Comparison of ENCODE assay signal across 9 cellular contexts in genomic region chr3:193040836-193041672, GRCh38.
A peak's percentile ranks its signal among the peaks of the same experiment; 100 is the strongest.
DNase-seq lines count a peak whose midpoint lies in the region; ATAC-seq and TF ChIP-seq lines count a peak whose summit lies in the region.
"Had no signal": no experiment of that assay in that cellular context is flagged by ENCODE, and none has a peak within 500 bp of the region (broad histone marks: within the 10 kb centered on the region; RNA-seq: fewer than 3 reads in every experiment).

No MANE protein-coding gene starts in this region.

- intact Hi-C loops in CD4-positive, alpha-beta memory T cell (cut with micrococcal nuclease), result loop anchor here (1.0 to 5.0 kb wide), 2 partner anchors 124 to 229 kb away; partner anchors contain the start of gene MB21D2

- H2AFZ ChIP-seq in fibroblast of lung (ENCODE audit: low read length), result no peak overlapping the region

- no peaks in the 10 kb centered on the region for H3K4me1 ChIP-seq in CD4-positive, alpha-beta memory T cell (ENCODE audit: insufficient read depth, low read length)
- H3K4me1 ChIP-seq in fibroblast of lung (ENCODE audit: control insufficient read depth, extremely low read depth, insufficient read depth, low read length), result no peaks in the 10 kb centered on the region

- CTCF ChIA-PET in CD4-positive, alpha-beta memory T cell (lab: Charles Lee; ENCODE audit: partially characterized antibody), result interaction anchor here (0.6 to 3.8 kb wide), 36 partner anchors 9 to 575 kb away, joined by 3 to 112 read pairs (median 4); partner anchors contain the start of gene MB21D2

- peak; percentile 34 to 57 (median 51) for DNase-seq in CD4-positive, alpha-beta memory T cell
- DNase-seq in RKO (ENCODE audit: low spot score) (peak; percentile 40), fibroblast of lung (ENCODE audit: low read depth in 2 of 2) (peak; percentile 54 to 61), renal cortical epithelial cell (ENCODE audit: low read depth) (peak; percentile 64), occipital lobe (lab: John Stamatoyannopoulos, UW) (no peak)
- DNase-seq: left cardiac atrium had no signal

- H3K4me2 ChIP-seq in fibroblast of lung (ENCODE audit: extremely low read depth, insufficient read depth, low read length), result no peak overlapping the region

- TF ChIP-seq CTCF in LNCAP (IDR thresholded peaks at IDR 0.05) (peak; percentile 53), fibroblast of lung (conservative IDR thresholded peaks at IDR 0.05 in 1 of 2, IDR thresholded peaks at IDR 0.05 in 1 of 2; ENCODE audit: low read depth in 1 of 2, low read length in 2 of 2) (peak; percentile 38 to 52)

- H3K27me3 Mint-ChIP-seq in CD4-positive, alpha-beta memory T cell, result peaks cover 0 to 1% of the 10 kb centered on the region in 2 donors

- peaks cover 0 to 3% (median 0%) of the 10 kb centered on the region in 8 donors for H3K9me3 Mint-ChIP-seq in CD4-positive, alpha-beta memory T cell

- H3K36me3 Mint-ChIP-seq in CD4-positive, alpha-beta memory T cell, result no peaks in the 10 kb centered on the region

- no peak overlapping the region for H3K9ac ChIP-seq in fibroblast of lung (ENCODE audit: insufficient read depth, low read length)

- H3K27me3 ChIP-seq in CD4-positive, alpha-beta memory T cell (ENCODE audit: insufficient read depth, low read length), result no peaks in the 10 kb centered on the region
- H3K27me3 ChIP-seq in fibroblast of lung (ENCODE audit: control insufficient read depth, insufficient read depth, low read length), result no peaks in the 10 kb centered on the region

- H3K4me3 Mint-ChIP-seq in CD4-positive, alpha-beta memory T cell, result no peak overlapping the region

- no peaks in the 10 kb centered on the region for H3K79me2 ChIP-seq in fibroblast of lung (ENCODE audit: control insufficient read depth, insufficient read depth, low read length)

- no peaks in the 10 kb centered on the region for H3K36me3 ChIP-seq in CD4-positive, alpha-beta memory T cell (ENCODE audit: insufficient read depth, low read length)
- no peaks in the 10 kb centered on the region for H3K36me3 ChIP-seq in fibroblast of lung (ENCODE audit: control insufficient read depth, insufficient read depth, low read length)

- H3K27ac ChIP-seq in CD4-positive, alpha-beta memory T cell (ENCODE audit: low read depth, low read length), result no peak overlapping the region
- no peak overlapping the region for H3K27ac ChIP-seq in fibroblast of lung (ENCODE audit: insufficient read depth, low read length)

- ATAC-seq in GM18870 (IDR thresholded peaks at IDR 0.05; ENCODE audit: unreplicated experiment) (peak; percentile 58), GM21528 (IDR thresholded peaks at IDR 0.05; ENCODE audit: low FRiP score, unreplicated experiment) (no peak)

- H3K4me1 Mint-ChIP-seq in CD4-positive, alpha-beta memory T cell, result peaks cover 0 to 1% (median 0%) of the 10 kb centered on the region in 4 donors

- no peak overlapping the region for H3K4me3 ChIP-seq in CD4-positive, alpha-beta memory T cell (ENCODE audit: low read length in 2 of 2)
- no peak overlapping the region for H3K4me3 ChIP-seq in fibroblast of lung (replicated peaks in 1 of 4; ENCODE audit: control extremely low read depth in 1 of 4, insufficient read depth in 1 of 4, low read depth in 3 of 4, low read length in 4 of 4)

- H3K9me3 ChIP-seq in CD4-positive, alpha-beta memory T cell (ENCODE audit: control insufficient read depth in 1 of 2, low read length in 2 of 2), result no peaks in the 10 kb centered on the region
- H3K9me3 ChIP-seq in fibroblast of lung (ENCODE audit: control insufficient read depth, insufficient read depth, low read depth, low read length), result no peaks in the 10 kb centered on the region

- H3K27ac Mint-ChIP-seq in CD4-positive, alpha-beta memory T cell, result no peak overlapping the region

- no peaks in the 10 kb centered on the region for H4K20me1 ChIP-seq in fibroblast of lung (ENCODE audit: control insufficient read depth, extremely low read depth, insufficient read depth, low read length)

- POLR2A ChIA-PET in CD4-positive, alpha-beta memory T cell (lab: Charles Lee; ENCODE audit: partially characterized antibody), result no interaction called here
